Comparison of ENCODE assay signal across 16 cellular contexts in the genomic region with DNA sequence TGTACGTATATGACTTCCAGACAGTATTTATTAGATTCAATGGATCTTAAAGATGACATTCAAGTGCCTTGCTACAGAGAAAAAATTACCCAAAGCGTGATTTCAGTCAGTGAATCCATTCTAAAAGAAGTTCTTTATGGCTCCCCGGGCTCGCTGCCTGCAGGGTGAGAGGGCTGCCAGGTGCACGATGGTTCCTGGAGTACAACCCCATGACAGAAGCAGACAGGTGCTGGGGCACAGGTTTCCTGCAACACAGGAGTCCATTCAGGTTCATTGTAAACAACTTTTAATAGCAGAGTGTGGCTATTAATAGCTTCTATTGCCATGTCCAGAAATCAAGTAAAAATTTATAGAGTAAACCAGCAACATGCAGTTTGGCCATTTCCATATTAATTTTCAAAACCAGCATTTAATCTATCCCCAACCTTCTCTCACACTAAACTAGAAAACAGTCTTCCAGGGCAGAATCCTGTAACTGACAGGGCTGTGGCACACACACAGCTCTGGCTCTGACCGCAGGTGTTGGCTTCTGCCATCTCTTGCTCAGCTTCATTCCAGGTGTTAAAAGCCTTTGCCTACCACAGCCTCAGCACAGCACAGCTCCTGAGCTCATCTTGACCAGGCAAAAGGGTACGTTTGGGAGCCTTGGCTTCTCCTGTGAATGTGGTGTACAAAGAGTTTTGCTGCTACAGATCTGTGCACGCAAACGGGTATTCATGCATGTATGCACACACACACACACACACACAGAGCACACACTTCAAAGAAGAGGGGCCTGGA.
A peak's percentile ranks its signal among the peaks of the same experiment; 100 is the strongest.
DNase-seq lines count a peak whose midpoint lies in the region; ATAC-seq and TF ChIP-seq lines count a peak whose summit lies in the region.
"Had no signal": no experiment of that assay in that cellular context is flagged by ENCODE, and none has a peak within 500 bp of the region (broad histone marks: within the 10 kb centered on the region; RNA-seq: fewer than 3 reads in every experiment).

No MANE protein-coding gene starts in this region.

- ATAC-seq in GM18861 (IDR thresholded peaks at IDR 0.05; ENCODE audit: unreplicated experiment) (no peak), natural killer cell (no peak)

- no peak overlapping the region for H3K4me3 Mint-ChIP-seq in natural killer cell
- H3K4me3 Mint-ChIP-seq: dendritic cell treated with granulocyte-macrophage colony-stimulating factor and Interleukin-4, amounts not matched to agents 40 ng/mL and 50 ng/mL, for 4 days; memory B cell had no signal

- H3K4me1 Mint-ChIP-seq in natural killer cell: no peaks in the 10 kb centered on the region
- H3K4me1 Mint-ChIP-seq: memory B cell had no signal

- peaks cover 0 to 6% of the 10 kb centered on the region in 2 donors for H3K27me3 Mint-ChIP-seq in natural killer cell (ENCODE audit: low read depth in 2 of 2)
- H3K27me3 Mint-ChIP-seq: dendritic cell treated with granulocyte-macrophage colony-stimulating factor and Interleukin-4, amounts not matched to agents 40 ng/mL and 50 ng/mL, for 4 days; memory B cell had no signal

- no peaks in the 10 kb centered on the region for H3K9me3 Mint-ChIP-seq in natural killer cell
- H3K9me3 Mint-ChIP-seq: dendritic cell treated with granulocyte-macrophage colony-stimulating factor and Interleukin-4, amounts not matched to agents 40 ng/mL and 50 ng/mL, for 4 days; memory B cell had no signal

- intact Hi-C loops in natural killer cell (cut with micrococcal nuclease): no loop called here

- TF ChIP-seq CTCF in natural killer cell (IDR thresholded peaks at IDR 0.05): no peak

- no peak overlapping the region for H3K27ac Mint-ChIP-seq in natural killer cell
- H3K27ac Mint-ChIP-seq: dendritic cell treated with granulocyte-macrophage colony-stimulating factor and Interleukin-4, amounts not matched to agents 40 ng/mL and 50 ng/mL, for 4 days; memory B cell had no signal

- no peaks in the 10 kb centered on the region for H3K36me3 Mint-ChIP-seq in natural killer cell
- H3K36me3 Mint-ChIP-seq: memory B cell had no signal

- DNase-seq in DMS53 (lab: John Stamatoyannopoulos, UW) (peak; percentile 84), NCI-H146 (lab: John Stamatoyannopoulos, UW) (peak; percentile 90), NCI-H510A treated with DMSO at 0.1 percent for 48 hours (lab: John Stamatoyannopoulos, UW) (peak; percentile 85), ecto neural progenitor cell (ENCODE audit: low spot score) (peak; percentile 13), amygdala (lab: John Stamatoyannopoulos, UW) (no peak), natural killer cell (no peak), dermis blood vessel endothelial cell (no peak)
- DNase-seq: activated CD8-positive, alpha-beta memory T cell treated with anti-CD3 and anti-CD28 coated beads for 24 hours; Calu3; KBM-7; kidney glomerular epithelial cell; SIG-M5; stimulated activated CD4-positive, alpha-beta T cell treated with anti-CD3 and anti-CD28 coated beads, Interleukin-4, amount 100 ng/mL, for 4 hours had no signal

Comparison
In these comparisons a context has a peak if more than half of its experiments do, and no peak if none do; other contexts are left out.
1. DNase-seq: peak in DMS53 (single experiment), NCI-H146 (single experiment), NCI-H510A treated with DMSO at 0.1 percent for 48 hours (single experiment) and ecto neural progenitor cell (single experiment); none in amygdala (0 of 56), natural killer cell (single experiment) and dermis blood vessel endothelial cell (single experiment).